In genomic region chrX:6465731-6466130, GRCh38 we compare ENCODE assay signal across 24 cellular contexts.
"Had no signal": no experiment of that assay in that cellular context is flagged by ENCODE, and none has a peak within 500 bp of the region (broad histone marks: within the 10 kb centered on the region; RNA-seq: fewer than 3 reads in every experiment).

No MANE protein-coding gene starts in this region.

- H3K27me3 Mint-ChIP-seq: naive thymus-derived CD4-positive, alpha-beta T cell had no signal

- FAIRE-seq: keratinocyte, urothelium cell line had no signal

- H3K36me3 Mint-ChIP-seq: memory B cell; naive thymus-derived CD4-positive, alpha-beta T cell; stimulated activated memory B cell treated with anti-CD40 and anti-IgM and Interleukin-4, amounts not matched to agents 10 μg/mL and 1 μg/mL and 100 μg/mL, for 72 hours had no signal

- DNase-seq: dorsolateral prefrontal cortex; effector CD4-positive, alpha-beta T cell; foreskin fibroblast; gastrocnemius medialis; head of caudate nucleus; midbrain; naive thymus-derived CD4-positive, alpha-beta T cell; nephron progenitor cell; nucleus accumbens; right cardiac atrium; spleen; stimulated activated CD4-positive, alpha-beta T cell treated with anti-CD3 and anti-CD28 coated beads, Interleukin-4, amount 100 ng/mL, for 4 hours; stimulated activated naive CD8-positive, alpha-beta T cell treated with anti-CD3 and anti-CD28 coated beads, Interleukin-15, Interleukin-2, amounts not matched to agents 100 U/mL and 50 U/mL, for 24 hours; substantia nigra; testis; tibial artery; upper lobe of left lung had no signal

- H3K27ac Mint-ChIP-seq: memory B cell; naive thymus-derived CD4-positive, alpha-beta T cell; nephron progenitor cell; stimulated activated memory B cell treated with anti-CD40 and anti-IgM and Interleukin-4, amounts not matched to agents 10 μg/mL and 1 μg/mL and 100 μg/mL, for 72 hours had no signal

- H3K9me3 Mint-ChIP-seq: memory B cell; nephron progenitor cell; stimulated activated memory B cell treated with anti-CD40 and anti-IgM and Interleukin-4, amounts not matched to agents 10 μg/mL and 1 μg/mL and 100 μg/mL, for 72 hours had no signal

- H3K4me3 ChIP-seq: dorsolateral prefrontal cortex, gastrocnemius medialis, lung, prostate gland, skin epidermis, spleen, testis, tibial artery, upper lobe of left lung had no signal

- H3K27me3 ChIP-seq: gastrocnemius medialis, spleen, testis, tibial artery, upper lobe of left lung had no signal

- H3K4me3 Mint-ChIP-seq: memory B cell; naive thymus-derived CD4-positive, alpha-beta T cell; nephron progenitor cell; stimulated activated memory B cell treated with anti-CD40 and anti-IgM and Interleukin-4, amounts not matched to agents 10 μg/mL and 1 μg/mL and 100 μg/mL, for 72 hours had no signal

- H3K4me1 Mint-ChIP-seq: naive thymus-derived CD4-positive, alpha-beta T cell; stimulated activated memory B cell treated with anti-CD40 and anti-IgM and Interleukin-4, amounts not matched to agents 10 μg/mL and 1 μg/mL and 100 μg/mL, for 72 hours had no signal

- H3K27ac ChIP-seq: dorsolateral prefrontal cortex, gastrocnemius medialis, prostate gland, skin epidermis, spleen, testis, tibial artery, upper lobe of left lung had no signal

- H3K4me1 ChIP-seq: gastrocnemius medialis, prostate gland, spleen, testis, tibial artery, upper lobe of left lung had no signal

- H3K9me3 ChIP-seq: gastrocnemius medialis, prostate gland, spleen, testis, tibial artery, upper lobe of left lung had no signal

- H3K36me3 ChIP-seq: gastrocnemius medialis, prostate gland, spleen, tibial artery, upper lobe of left lung had no signal
